ENCODE assay signal across 18 cellular contexts in genomic region chr19:49524812-49525455, GRCh38. TPM values are rescaled to one million over a fixed set of nuclear protein-coding genes. Genes with fewer than 3 reads are reported as not detected.
DNase-seq lines count a peak whose midpoint lies in the region; ATAC-seq, FAIRE-seq and TF ChIP-seq lines count a peak whose summit lies in the region.
"Had no signal": no experiment of that assay in that cellular context is flagged by ENCODE, and none has a peak within 500 bp of the region (broad histone marks: within the 10 kb centered on the region; RNA-seq: fewer than 3 reads in every experiment).

No MANE protein-coding gene starts in this region.

- H3K4me2 ChIP-seq in H9 (ENCODE audit: insufficient read depth, insufficient read length, low read length) (no peak overlapping the region), osteoblast (ENCODE audit: insufficient read depth, low read length) (no peak overlapping the region)

- H3K4me1 Mint-ChIP-seq in CD4-positive, alpha-beta T cell (ENCODE audit: low read depth): peaks cover 22% of the 10 kb centered on the region
- peaks cover 0 to 15% of the 10 kb centered on the region in 2 experiments; a peak in 2 of 4 replicates for H3K4me1 Mint-ChIP-seq in H9
- peaks cover 22% of the 10 kb centered on the region for H3K4me1 Mint-ChIP-seq in central memory CD8-positive, alpha-beta T cell

- no peak overlapping the region for H3K27ac Mint-ChIP-seq in CD4-positive, alpha-beta T cell
- peak overlapping the region; percentile 12 to 57 (median 16); a peak in 5 of 7 replicates for H3K27ac Mint-ChIP-seq in H9
- H3K27ac Mint-ChIP-seq in central memory CD8-positive, alpha-beta T cell (ENCODE audit: low read depth): peak overlapping the region; percentile 86

- peak overlapping the region; percentile 15 for H3K4me3 Mint-ChIP-seq in CD4-positive, alpha-beta T cell
- no peak overlapping the region for H3K4me3 Mint-ChIP-seq in H9
- no peak overlapping the region for H3K4me3 Mint-ChIP-seq in central memory CD8-positive, alpha-beta T cell

- H3K79me2 ChIP-seq in H9 (ENCODE audit: insufficient read depth, low read length) (no peaks in the 10 kb centered on the region), osteoblast (ENCODE audit: insufficient read depth, low read length) (peaks cover 19% of the 10 kb centered on the region)

- intact Hi-C loops in CD4-positive, alpha-beta T cell (cut with DNase I, micrococcal nuclease): loop anchor here in 1 of 2 experiments (2.0 kb wide), 1 partner anchor 14 kb away; no protein-coding TSS in a partner anchor
- intact Hi-C loops in pancreas (cut with DNase I) (no loop called here), left ventricle myocardium inferior (cut with micrococcal nuclease) (no loop called here)

- no peak for FAIRE-seq in pancreas (lab: Jason Lieb, UNC)
- FAIRE-seq: GM18507 had no signal

- no peak overlapping the region for H2BK12ac ChIP-seq in H9 (ENCODE audit: insufficient read length, low read depth, low read length)

- H3K36me3 ChIP-seq in osteoblast (ENCODE audit: insufficient read depth, low read length) (peaks cover 10% of the 10 kb centered on the region), pancreas (no peaks in the 10 kb centered on the region), left ventricle myocardium inferior (peaks cover 11% of the 10 kb centered on the region)

- no peak overlapping the region for H3K27ac ChIP-seq in CD4-positive, alpha-beta T cell (ENCODE audit: low read depth, low read length)
- H3K27ac ChIP-seq in H9 (ENCODE audit: insufficient read length, low read depth, low read length) (no peak overlapping the region), osteoblast (ENCODE audit: low read depth, low read length) (no peak overlapping the region), pancreas (no peak overlapping the region), left ventricle myocardium inferior (replicated peaks) (no peak overlapping the region)
- H3K27ac ChIP-seq: HL-60 had no signal

- no peak for DNase-seq in CD4-positive, alpha-beta T cell
- no peak for DNase-seq in H9
- DNase-seq in central memory CD8-positive, alpha-beta T cell (ENCODE audit: low spot score in 2 of 2): no peak
- peak; percentile 13 for DNase-seq in osteoblast (ENCODE audit: insufficient read length, low spot score, missing footprints)
- DNase-seq in NCI-H524 (lab: John Stamatoyannopoulos, UW): no peak
- DNase-seq in pancreas: no peak
- no peak for DNase-seq in left ventricle myocardium inferior
- DNase-seq: KG1, NCI-H1092, NCI-H1694, NCI-H2107, NCI-H226, NCI-H774, SHP77 treated with DMSO at 0.1 percent for 48 hours had no signal

- TF ChIP-seq CTCF in CD4-positive, alpha-beta T cell (IDR thresholded peaks at IDR 0.05): no peak
- TF ChIP-seq CTCF in H9 (conservative IDR thresholded peaks at IDR 0.05): no peak
- no peak for TF ChIP-seq CTCF in osteoblast (IDR thresholded peaks at IDR 0.05; ENCODE audit: extremely low read depth, low read depth, low read length)
- TF ChIP-seq CTCF in pancreas (IDR thresholded peaks at IDR 0.05): no peak
- no peak for TF ChIP-seq CTCF in left ventricle myocardium inferior (IDR thresholded peaks at IDR 0.05; ENCODE audit: borderline replicate concordance)

- H3K79me1 ChIP-seq in H9 (ENCODE audit: insufficient read depth, low read depth, low read length, poor library complexity, severe bottlenecking): no peaks in the 10 kb centered on the region

- no peak overlapping the region for H4K8ac ChIP-seq in H9 (replicated peaks; ENCODE audit: insufficient read length, low read depth, low read length)

- peaks cover 20% of the 10 kb centered on the region for H3K36me3 Mint-ChIP-seq in CD4-positive, alpha-beta T cell (ENCODE audit: low read depth)
- peaks cover 4 to 39% (median 33%) of the 10 kb centered on the region in 3 experiments; a peak in 6 of 7 replicates for H3K36me3 Mint-ChIP-seq in H9 (ENCODE audit: insufficient read depth in 1 of 3, low read depth in 3 of 3)
- H3K36me3 Mint-ChIP-seq in central memory CD8-positive, alpha-beta T cell (ENCODE audit: insufficient read depth): peaks cover 6% of the 10 kb centered on the region

- WGBS in H9 (ENCODE audit: extremely low coverage, insufficient read length, low lambda C conversion rate): no CpG with 5 or more reads among the region's 22 CpGs
- 89 to 91% methylated on average over 22 of the region's 22 CpGs for WGBS in pancreas, 2 donors

- no peaks in the 10 kb centered on the region for H3K4me1 ChIP-seq in H9 (ENCODE audit: insufficient read depth, low read length)
- peaks cover 5% of the 10 kb centered on the region for H3K4me1 ChIP-seq in osteoblast (ENCODE audit: insufficient read depth, low read length)
- H3K4me1 ChIP-seq in pancreas: no peaks in the 10 kb centered on the region
- peaks cover 17% of the 10 kb centered on the region for H3K4me1 ChIP-seq in left ventricle myocardium inferior

- no peak overlapping the region for H2BK15ac ChIP-seq in H9 (ENCODE audit: low read depth, low read length)

- no peaks in the 10 kb centered on the region for H3K9me3 ChIP-seq in CD4-positive, alpha-beta T cell (ENCODE audit: control insufficient read depth, low read length)
- no peaks in the 10 kb centered on the region for H3K9me3 ChIP-seq in H9 (ENCODE audit: control insufficient read depth, low read depth, low read length)
- no peaks in the 10 kb centered on the region for H3K9me3 ChIP-seq in osteoblast (ENCODE audit: low read depth, low read length)
- no peaks in the 10 kb centered on the region for H3K9me3 ChIP-seq in pancreas
- no peaks in the 10 kb centered on the region for H3K9me3 ChIP-seq in left ventricle myocardium inferior (replicated peaks)

- H3K4me3 ChIP-seq in osteoblast (ENCODE audit: insufficient read depth, low read length): no peak overlapping the region
- H3K4me3 ChIP-seq in pancreas: no peak overlapping the region
- H3K4me3 ChIP-seq in left ventricle myocardium inferior: no peak overlapping the region

- H3K23me2 ChIP-seq in H9 (ENCODE audit: insufficient read length, low read depth, low read length, poor library complexity, severe bottlenecking): no peaks in the 10 kb centered on the region

- POLR2A ChIA-PET in CD4-positive, alpha-beta T cell (lab: Charles Lee): no interaction called here

- H4K20me1 ChIP-seq in H9 (ENCODE audit: control insufficient read depth, insufficient read depth, insufficient read length) (no peaks in the 10 kb centered on the region), osteoblast (ENCODE audit: insufficient read depth, low read length) (no peaks in the 10 kb centered on the region)

- no peak overlapping the region for H4K91ac ChIP-seq in H9 (ENCODE audit: insufficient read length, low read depth, low read length)

- no peaks in the 10 kb centered on the region for H3K27me3 ChIP-seq in CD4-positive, alpha-beta T cell (ENCODE audit: control insufficient read depth, insufficient read depth, low read length)
- H3K27me3 ChIP-seq in H9 (ENCODE audit: insufficient read depth, low read length) (no peaks in the 10 kb centered on the region), osteoblast (ENCODE audit: insufficient read depth, low read length) (no peaks in the 10 kb centered on the region), pancreas (no peaks in the 10 kb centered on the region), left ventricle myocardium inferior (ENCODE audit: low read depth) (no peaks in the 10 kb centered on the region)

- no peak overlapping the region for H2AK5ac ChIP-seq in H9 (ENCODE audit: insufficient read length, low read length)

- H3K27me3 Mint-ChIP-seq in CD4-positive, alpha-beta T cell: no peaks in the 10 kb centered on the region
- H3K27me3 Mint-ChIP-seq in H9 (ENCODE audit: low read depth): peaks cover 6% of the 10 kb centered on the region
- H3K27me3 Mint-ChIP-seq in central memory CD8-positive, alpha-beta T cell: no peaks in the 10 kb centered on the region

- ATAC-seq in CD4-positive, alpha-beta T cell (ENCODE audit: poor library complexity): no peak
- ATAC-seq in central memory CD8-positive, alpha-beta T cell (replicated peaks; ENCODE audit: extremely low read depth, poor library complexity, severe bottlenecking): no peak
- ATAC-seq in HG02623 (IDR thresholded peaks at IDR 0.05; ENCODE audit: unreplicated experiment) (no peak), pancreas (no peak)
- ATAC-seq: HCT116 had no signal

- no peak overlapping the region for H2BK120ac ChIP-seq in H9 (ENCODE audit: low read depth, low read length, poor library complexity, severe bottlenecking)

- no peak overlapping the region for H2AFZ ChIP-seq in H9 (ENCODE audit: low read length)
- H2AFZ ChIP-seq in osteoblast (ENCODE audit: low read length): no peak overlapping the region

- H2BK5ac ChIP-seq in H9 (ENCODE audit: insufficient read length, low read length): no peak overlapping the region

- H3T11ph ChIP-seq in H9 (ENCODE audit: low read length): no peak overlapping the region

- no peak overlapping the region for H3K9ac ChIP-seq in H9 (ENCODE audit: extremely low read depth, insufficient read length, low read length)

- no peak overlapping the region for H3K18ac ChIP-seq in H9 (ENCODE audit: insufficient read length, low read depth, low read length)

- no peak overlapping the region for H3K4ac ChIP-seq in H9 (ENCODE audit: low read depth, low read length)

- CTCF ChIA-PET in CD4-positive, alpha-beta T cell (lab: Charles Lee): interaction anchor here (1.4 kb wide), 1 partner anchor 22 kb away, joined by 5 read pairs; no protein-coding TSS in a partner anchor

- H3K56ac ChIP-seq in H9 (ENCODE audit: insufficient read length, low read depth, low read length): no peak overlapping the region

- H3K9me3 Mint-ChIP-seq in CD4-positive, alpha-beta T cell: no peaks in the 10 kb centered on the region
- no peaks in the 10 kb centered on the region; a peak in 1 of 5 replicates for H3K9me3 Mint-ChIP-seq in H9
- no peaks in the 10 kb centered on the region for H3K9me3 Mint-ChIP-seq in central memory CD8-positive, alpha-beta T cell

- H3K14ac ChIP-seq in H9 (ENCODE audit: insufficient read depth, low read length): no peak overlapping the region

- H4K5ac ChIP-seq in H9 (ENCODE audit: insufficient read length, low read depth, low read length): no peak overlapping the region

- H3K23ac ChIP-seq in H9 (ENCODE audit: insufficient read length, low read depth, low read length): no peak overlapping the region

- no peak overlapping the region for H2BK20ac ChIP-seq in H9 (ENCODE audit: low read depth, low read length, poor library complexity, severe bottlenecking)

RNA-seq across cellular contexts. Expression of gene RCN3, which starts 2.9 kb away (rescaled TPM):
- 1 to 10 TPM; 4.8 to 7.8 TPM for total RNA-seq in CD4-positive, alpha-beta T cell
- 14.5 and 15.0 TPM in 2 replicates for total RNA-seq in H9 (2021)
- 346 and 377 TPM in 2 replicates for total RNA-seq in osteoblast
- total RNA-seq in pancreas: 10 to 100 TPM in 1 of 6 donors, 1 to 10 TPM in 5; 1.6 to 16.5 (median 4.8) TPM
- 10 to 100 TPM; 38.7 to 41.5 TPM for polyA plus RNA-seq in pancreas
- total RNA-seq in left ventricle myocardium inferior: 7.5 TPM

RNA-seq across cellular contexts. Expression of gene FCGRT, which starts 12.5 kb away (rescaled TPM):
- total RNA-seq in CD4-positive, alpha-beta T cell: 10 to 100 TPM; 50.2 to 52.5 TPM
- total RNA-seq in H9 (2021): 41.1 and 45.4 TPM in 2 replicates
- 67.5 and 75.6 TPM in 2 replicates for total RNA-seq in osteoblast
- total RNA-seq in pancreas: 100 to 1,000 TPM in 1 of 6 donors, 10 to 100 TPM in 5; 48.4 to 105 (median 66.3) TPM
- polyA plus RNA-seq in pancreas: 10 to 100 TPM; 74.5 to 87.8 TPM
- total RNA-seq in left ventricle myocardium inferior: 80.9 TPM

RNA-seq across cellular contexts. Expression of gene RPS11, which starts 28.7 kb away (rescaled TPM):
- 1,000 to 10,000 TPM; 2,912 to 3,041 TPM for total RNA-seq in CD4-positive, alpha-beta T cell
- 2,503 and 2,512 TPM in 2 replicates for total RNA-seq in H9 (2021)
- 2,306 and 3,079 TPM in 2 replicates for total RNA-seq in osteoblast
- 1,000 to 10,000 TPM in 4 of 6 donors, 100 to 1,000 TPM in 2; 765 to 1,427 (median 1,126) TPM for total RNA-seq in pancreas
- 1,000 to 10,000 TPM; 2,346 to 2,426 TPM for polyA plus RNA-seq in pancreas
- total RNA-seq in left ventricle myocardium inferior: 998 TPM

RNA-seq across cellular contexts. Expression of gene RPL13A, which starts 37.5 kb away (rescaled TPM):
- total RNA-seq in CD4-positive, alpha-beta T cell: 1,000 to 10,000 TPM; 5,328 to 5,481 TPM
- total RNA-seq in H9 (2021): 3,286 and 3,356 TPM in 2 replicates
- total RNA-seq in osteoblast: 2,082 and 2,185 TPM in 2 replicates
- total RNA-seq in pancreas: 1,000 to 10,000 TPM; 1,459 to 2,866 (median 2,217) TPM
- 1,000 to 10,000 TPM; 1,585 to 1,842 TPM for polyA plus RNA-seq in pancreas
- total RNA-seq in left ventricle myocardium inferior: 1,308 TPM

RNA-seq across cellular contexts. Expression of gene FLT3LG, which starts 50.9 kb away (rescaled TPM):
- total RNA-seq in CD4-positive, alpha-beta T cell: 100 to 1,000 TPM; 311 to 325 TPM
- total RNA-seq in H9 (2021): 2.1 and 2.6 TPM in 2 replicates
- total RNA-seq in osteoblast: 4.3 and 6.5 TPM in 2 replicates
- total RNA-seq in pancreas: 1 to 10 TPM in 5 of 6 donors, under 1 TPM in 1; 0.79 to 3.7 (median 1.8) TPM
- polyA plus RNA-seq in pancreas: 1 to 10 TPM; 7.1 to 8.4 TPM
- total RNA-seq in left ventricle myocardium inferior: 3.1 TPM

Comparison
In these comparisons a context has a peak if more than half of its experiments do, and no peak if none do; other contexts are left out.
1. RNA of gene RCN3, which starts 2.9 kb away (total RNA-seq): 346 to 377 TPM in osteoblast; 14.5 to 15.0 TPM in H9, 4.8 to 7.8 TPM in CD4-positive, alpha-beta T cell, 7.5 TPM in left ventricle myocardium inferior (single experiment) and 1.6 to 16.5 TPM in pancreas; every median in the first group is over 10 times any median in the second.